ENCODE assay signal across 1 cellular context in the genomic region with DNA sequence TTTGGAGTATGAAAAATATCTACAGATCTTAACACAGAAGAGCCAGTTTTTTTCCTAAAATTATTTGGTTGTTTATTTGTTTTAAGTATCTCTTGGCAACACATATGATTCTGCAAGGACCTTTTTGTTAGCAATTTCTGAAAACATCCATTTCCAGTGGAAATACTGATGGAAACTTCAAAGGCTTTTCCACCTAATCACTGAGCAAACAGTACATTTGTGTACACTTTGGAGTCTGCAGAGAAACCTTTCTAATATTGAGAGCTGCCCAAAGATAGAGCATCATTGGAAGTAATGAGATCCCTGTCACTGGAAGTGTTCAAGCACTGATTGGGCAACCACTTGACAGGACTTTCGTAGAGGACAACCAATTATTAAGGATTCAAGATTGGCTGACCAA.
TF ChIP-seq lines count a peak whose summit lies in the region.

No MANE protein-coding gene starts in this region.

TF ChIP-seq in HepG2, 621 proteins besides CTCF, POLR2A, EP300 and RAD21 (continued from another document):
- TF ChIP-seq, protein P1, sequence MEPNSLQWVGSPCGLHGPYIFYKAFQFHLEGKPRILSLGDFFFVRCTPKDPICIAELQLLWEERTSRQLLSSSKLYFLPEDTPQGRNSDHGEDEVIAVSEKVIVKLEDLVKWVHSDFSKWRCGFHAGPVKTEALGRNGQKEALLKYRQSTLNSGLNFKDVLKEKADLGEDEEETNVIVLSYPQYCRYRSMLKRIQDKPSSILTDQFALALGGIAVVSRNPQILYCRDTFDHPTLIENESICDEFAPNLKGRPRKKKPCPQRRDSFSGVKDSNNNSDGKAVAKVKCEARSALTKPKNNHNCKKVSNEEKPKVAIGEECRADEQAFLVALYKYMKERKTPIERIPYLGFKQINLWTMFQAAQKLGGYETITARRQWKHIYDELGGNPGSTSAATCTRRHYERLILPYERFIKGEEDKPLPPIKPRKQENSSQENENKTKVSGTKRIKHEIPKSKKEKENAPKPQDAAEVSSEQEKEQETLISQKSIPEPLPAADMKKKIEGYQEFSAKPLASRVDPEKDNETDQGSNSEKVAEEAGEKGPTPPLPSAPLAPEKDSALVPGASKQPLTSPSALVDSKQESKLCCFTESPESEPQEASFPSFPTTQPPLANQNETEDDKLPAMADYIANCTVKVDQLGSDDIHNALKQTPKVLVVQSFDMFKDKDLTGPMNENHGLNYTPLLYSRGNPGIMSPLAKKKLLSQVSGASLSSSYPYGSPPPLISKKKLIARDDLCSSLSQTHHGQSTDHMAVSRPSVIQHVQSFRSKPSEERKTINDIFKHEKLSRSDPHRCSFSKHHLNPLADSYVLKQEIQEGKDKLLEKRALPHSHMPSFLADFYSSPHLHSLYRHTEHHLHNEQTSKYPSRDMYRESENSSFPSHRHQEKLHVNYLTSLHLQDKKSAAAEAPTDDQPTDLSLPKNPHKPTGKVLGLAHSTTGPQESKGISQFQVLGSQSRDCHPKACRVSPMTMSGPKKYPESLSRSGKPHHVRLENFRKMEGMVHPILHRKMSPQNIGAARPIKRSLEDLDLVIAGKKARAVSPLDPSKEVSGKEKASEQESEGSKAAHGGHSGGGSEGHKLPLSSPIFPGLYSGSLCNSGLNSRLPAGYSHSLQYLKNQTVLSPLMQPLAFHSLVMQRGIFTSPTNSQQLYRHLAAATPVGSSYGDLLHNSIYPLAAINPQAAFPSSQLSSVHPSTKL (CRISPR knock-in tag; IDR thresholded peaks at IDR 0.05), result peak; percentile 55
- TF ChIP-seq, protein P2, sequence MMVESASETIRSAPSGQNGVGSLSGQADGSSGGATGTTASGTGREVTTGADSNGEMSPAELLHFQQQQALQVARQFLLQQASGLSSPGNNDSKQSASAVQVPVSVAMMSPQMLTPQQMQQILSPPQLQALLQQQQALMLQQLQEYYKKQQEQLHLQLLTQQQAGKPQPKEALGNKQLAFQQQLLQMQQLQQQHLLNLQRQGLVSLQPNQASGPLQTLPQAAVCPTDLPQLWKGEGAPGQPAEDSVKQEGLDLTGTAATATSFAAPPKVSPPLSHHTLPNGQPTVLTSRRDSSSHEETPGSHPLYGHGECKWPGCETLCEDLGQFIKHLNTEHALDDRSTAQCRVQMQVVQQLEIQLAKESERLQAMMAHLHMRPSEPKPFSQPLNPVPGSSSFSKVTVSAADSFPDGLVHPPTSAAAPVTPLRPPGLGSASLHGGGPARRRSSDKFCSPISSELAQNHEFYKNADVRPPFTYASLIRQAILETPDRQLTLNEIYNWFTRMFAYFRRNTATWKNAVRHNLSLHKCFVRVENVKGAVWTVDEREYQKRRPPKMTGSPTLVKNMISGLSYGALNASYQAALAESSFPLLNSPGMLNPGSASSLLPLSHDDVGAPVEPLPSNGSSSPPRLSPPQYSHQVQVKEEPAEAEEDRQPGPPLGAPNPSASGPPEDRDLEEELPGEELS (CRISPR knock-in tag; IDR thresholded peaks at IDR 0.05), result 0 out of 2 replicates have a peak, but pooled peaks have one; percentile 35
- peak; percentile 29; the same call in 1 of the 2 replicates for TF ChIP-seq ISL2 (CRISPR knock-in tag; IDR thresholded peaks at IDR 0.05)
- no peak for TF ChIP-seq PHF8 (CRISPR knock-in tag; IDR thresholded peaks at IDR 0.05)
- TF ChIP-seq MIER2 (CRISPR knock-in tag; IDR thresholded peaks at IDR 0.05), result no peak
- TF ChIP-seq TCF7 (IDR thresholded peaks at IDR 0.05; ENCODE audit: low read depth), result peak; percentile 51; the same call in 1 of the 2 replicates
- TF ChIP-seq JUN (CRISPR knock-in tag; IDR thresholded peaks at IDR 0.05), result no peak
- TF ChIP-seq ZSCAN22 (CRISPR knock-in tag; IDR thresholded peaks at IDR 0.05), result no peak
- TF ChIP-seq DNMT3B (CRISPR knock-in tag; conservative IDR thresholded peaks at IDR 0.05), result no peak
- 0 out of 2 replicates have a peak, but pooled peaks have one; percentile 10 for TF ChIP-seq SOX5 (CRISPR knock-in tag; IDR thresholded peaks at IDR 0.05; ENCODE audit: borderline replicate concordance)
- 0 out of 2 replicates have a peak, but pooled peaks have one; percentile 29 for TF ChIP-seq RCOR2 (CRISPR knock-in tag; IDR thresholded peaks at IDR 0.05)
- no peak for TF ChIP-seq FOXA1 (IDR thresholded peaks at IDR 0.05)
- peak; percentile 31; the same call in 1 of the 2 replicates for TF ChIP-seq FOXA1 (CRISPR knock-in tag; IDR thresholded peaks at IDR 0.05)
- 0 out of 2 replicates have a peak, but pooled peaks have one; percentile 23 for TF ChIP-seq ZMYM3 (CRISPR knock-in tag; IDR thresholded peaks at IDR 0.05)
- TF ChIP-seq ZNF549 (CRISPR knock-in tag; IDR thresholded peaks at IDR 0.05), result no peak
- TF ChIP-seq, protein P3, sequence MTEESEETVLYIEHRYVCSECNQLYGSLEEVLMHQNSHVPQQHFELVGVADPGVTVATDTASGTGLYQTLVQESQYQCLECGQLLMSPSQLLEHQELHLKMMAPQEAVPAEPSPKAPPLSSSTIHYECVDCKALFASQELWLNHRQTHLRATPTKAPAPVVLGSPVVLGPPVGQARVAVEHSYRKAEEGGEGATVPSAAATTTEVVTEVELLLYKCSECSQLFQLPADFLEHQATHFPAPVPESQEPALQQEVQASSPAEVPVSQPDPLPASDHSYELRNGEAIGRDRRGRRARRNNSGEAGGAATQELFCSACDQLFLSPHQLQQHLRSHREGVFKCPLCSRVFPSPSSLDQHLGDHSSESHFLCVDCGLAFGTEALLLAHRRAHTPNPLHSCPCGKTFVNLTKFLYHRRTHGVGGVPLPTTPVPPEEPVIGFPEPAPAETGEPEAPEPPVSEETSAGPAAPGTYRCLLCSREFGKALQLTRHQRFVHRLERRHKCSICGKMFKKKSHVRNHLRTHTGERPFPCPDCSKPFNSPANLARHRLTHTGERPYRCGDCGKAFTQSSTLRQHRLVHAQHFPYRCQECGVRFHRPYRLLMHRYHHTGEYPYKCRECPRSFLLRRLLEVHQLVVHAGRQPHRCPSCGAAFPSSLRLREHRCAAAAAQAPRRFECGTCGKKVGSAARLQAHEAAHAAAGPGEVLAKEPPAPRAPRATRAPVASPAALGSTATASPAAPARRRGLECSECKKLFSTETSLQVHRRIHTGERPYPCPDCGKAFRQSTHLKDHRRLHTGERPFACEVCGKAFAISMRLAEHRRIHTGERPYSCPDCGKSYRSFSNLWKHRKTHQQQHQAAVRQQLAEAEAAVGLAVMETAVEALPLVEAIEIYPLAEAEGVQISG (CRISPR knock-in tag; IDR thresholded peaks at IDR 0.05), result no peak
